ENCODE assay signal across 8 cellular contexts in genomic region chr1:3529099-3529729, GRCh38.
DNase-seq lines count a peak whose midpoint lies in the region; ATAC-seq and TF ChIP-seq lines count a peak whose summit lies in the region.

No MANE protein-coding gene starts in this region.

- no peaks in the 10 kb centered on the region for H3K27me3 Mint-ChIP-seq in chondrocyte (ENCODE audit: low read depth)
- H3K27me3 Mint-ChIP-seq in nephron (ENCODE audit: low read depth) = peaks cover 11% of the 10 kb centered on the region

- no peak for ATAC-seq in GM18511 (IDR thresholded peaks at IDR 0.05; ENCODE audit: unreplicated experiment)

- H3K36me3 ChIP-seq in BJ (ENCODE audit: control insufficient read depth, insufficient read depth, low read length) = peaks cover 6% of the 10 kb centered on the region

- H3K4me3 Mint-ChIP-seq in chondrocyte (ENCODE audit: unreplicated experiment) (peak overlapping the region; percentile 78), nephron (peak overlapping the region; percentile 46 to 69 (median 48))

- H3K27ac Mint-ChIP-seq in chondrocyte (ENCODE audit: unreplicated experiment) = no peak overlapping the region
- no peak overlapping the region for H3K27ac Mint-ChIP-seq in nephron

- CTCF ChIA-PET in BJ (lab: Yijun Ruan, JAX) = interaction anchor here (1.2 to 2.8 kb wide), 8 partner anchors 11 to 93 kb away, joined by 4 to 20 read pairs (median 7); no protein-coding TSS in a partner anchor

- peak overlapping the region; percentile 53 for H3K4me3 ChIP-seq in BJ (ENCODE audit: low read depth, low read length)

- H3K36me3 Mint-ChIP-seq in chondrocyte (ENCODE audit: low read depth) (no peaks in the 10 kb centered on the region), nephron (ENCODE audit: low read depth) (no peaks in the 10 kb centered on the region)

- TF ChIP-seq CTCF in BJ (IDR thresholded peaks at IDR 0.05; ENCODE audit: insufficient read depth, low read depth, low read length) = no peak
- TF ChIP-seq CTCF in chondrocyte (IDR thresholded peaks at IDR 0.05) = no peak
- TF ChIP-seq CTCF in nephron (IDR thresholded peaks at IDR 0.05; ENCODE audit: unreplicated experiment in 3 of 3) = no peak

- DNase-seq in BJ (ENCODE audit: low read depth) = no peak
- DNase-seq in NCI-H1092 treated with DMSO at 0.1 percent for 48 hours (lab: John Stamatoyannopoulos, UW) = peak; percentile 8
- no peak for DNase-seq in chondrocyte (ENCODE audit: low spot score)
- DNase-seq in activated effector memory CD4-positive, alpha-beta T cell treated with anti-CD3 and anti-CD28 coated beads, Interleukin-2, amount 50 U/mL, for 16 hours = no peak
- no peak for DNase-seq in SIG-M5 (lab: John Stamatoyannopoulos, UW)
- DNase-seq in NCI-H226 = no peak

- no peaks in the 10 kb centered on the region for H3K9me3 Mint-ChIP-seq in chondrocyte (ENCODE audit: low read depth)
- H3K9me3 Mint-ChIP-seq in nephron = no peaks in the 10 kb centered on the region

- no peaks in the 10 kb centered on the region for H3K27me3 ChIP-seq in BJ (ENCODE audit: control insufficient read depth, insufficient read depth, low read length)

- H3K4me1 Mint-ChIP-seq in chondrocyte (ENCODE audit: low read depth) (peaks cover 54% of the 10 kb centered on the region), nephron (peaks cover 31% of the 10 kb centered on the region)

- POLR2A ChIA-PET in BJ (lab: Charles Lee) = interaction anchor here (0.6 kb wide), 1 partner anchor 30 kb away, joined by 3 read pairs; no protein-coding TSS in a partner anchor
